In genomic region chr2:204005940-204006721, GRCh38 we compare ENCODE assay signal across 29 cellular contexts.
DNase-seq lines count a peak whose midpoint lies in the region; ATAC-seq, FAIRE-seq and TF ChIP-seq lines count a peak whose summit lies in the region.
"Had no signal": no experiment of that assay in that cellular context is flagged by ENCODE, and none has a peak within 500 bp of the region (broad histone marks: within the 10 kb centered on the region; RNA-seq: fewer than 3 reads in every experiment).

No MANE protein-coding gene starts in this region.

- no TSS peak for BruUV-seq in Calu3 (replicated peaks; lab: Mats Ljungman, UMichigan)

- H3K9me3 ChIP-seq in KOPT-K1 (ENCODE audit: insufficient read depth, low read length, poor library complexity, severe bottlenecking) (peaks cover 10% of the 10 kb centered on the region), GM23248 (ENCODE audit: low read depth) (no peaks in the 10 kb centered on the region)
- no peaks in the 10 kb centered on the region for H3K9me3 ChIP-seq in effector memory CD4-positive, alpha-beta T cell (ENCODE audit: control insufficient read depth, low read length)
- H3K9me3 ChIP-seq: BE2C, Caco-2, gastroesophageal sphincter, SJCRH30 had no signal

- CTCF ChIA-PET in activated CD8-positive, alpha-beta memory T cell treated with anti-CD3 and anti-CD28 coated beads, Interleukin-2, amount 10 ng/mL, durations not matched to agents 7 days and 5 days (lab: Charles Lee), result interaction anchor here (0.6 to 1.2 kb wide), 3 partner anchors 16 to 267 kb away, joined by 3 to 4 read pairs (median 3); no protein-coding TSS in a partner anchor
- CTCF ChIA-PET in activated CD4-positive, alpha-beta memory T cell treated with anti-CD3 and anti-CD28 coated beads, Interleukin-2, amount 10 ng/mL, durations not matched to agents 7 days and 5 days (lab: Charles Lee), result interaction anchor here (0.7 to 1.4 kb wide), 6 partner anchors 9 to 62 kb away, joined by 3 to 5 read pairs (median 4); no protein-coding TSS in a partner anchor
- CTCF ChIA-PET in Calu3 (lab: Charles Lee), result no interaction called here

- POLR2A ChIA-PET in activated CD4-positive, alpha-beta memory T cell treated with anti-CD3 and anti-CD28 coated beads, Interleukin-2, amount 10 ng/mL, durations not matched to agents 7 days and 5 days (lab: Charles Lee), result interaction anchor here (0.8 to 2.1 kb wide), 15 partner anchors 9 to 265 kb away, joined by 3 to 14 read pairs (median 5); no protein-coding TSS in a partner anchor

- no peak overlapping the region for H3K4me3 Mint-ChIP-seq in activated CD8-positive, alpha-beta memory T cell treated with anti-CD3 and anti-CD28 coated beads, Interleukin-2, amount 10 ng/mL, durations not matched to agents 7 days and 5 days
- no peak overlapping the region for H3K4me3 Mint-ChIP-seq in activated CD4-positive, alpha-beta memory T cell treated with anti-CD3 and anti-CD28 coated beads, Interleukin-2, amount 10 ng/mL, durations not matched to agents 7 days and 5 days
- H3K4me3 Mint-ChIP-seq in Calu3 (ENCODE audit: low read depth, unreplicated experiment), result no peak overlapping the region
- H3K4me3 Mint-ChIP-seq: IgD-negative memory B cell, nephron had no signal

- no peak overlapping the region for H3K4me3 ChIP-seq in effector memory CD4-positive, alpha-beta T cell (ENCODE audit: insufficient read depth, low read depth, low read length, poor library complexity, severe bottlenecking)
- no peak overlapping the region for H3K4me3 ChIP-seq in GM23248
- H3K4me3 ChIP-seq: dorsolateral prefrontal cortex, gastroesophageal sphincter, hepatocyte, lung, SJCRH30 had no signal

- no peak for TF ChIP-seq CTCF in Calu3 (IDR thresholded peaks at IDR 0.05; ENCODE audit: unreplicated experiment)

- no peak for TF ChIP-seq POLR2A in GM12891 (IDR thresholded peaks at IDR 0.05; ENCODE audit: low read depth, low read length)

- H2AFZ ChIP-seq in GM23248, result no peak overlapping the region
- H2AFZ ChIP-seq: hepatocyte had no signal

- DNase-seq in activated CD8-positive, alpha-beta memory T cell treated with anti-CD3 and anti-CD28 coated beads, Interleukin-2, amount 10 ng/mL, durations not matched to agents 7 days and 5 days, result no peak
- DNase-seq in activated CD8-positive, alpha-beta memory T cell treated with anti-CD3 and anti-CD28 coated beads, Interleukin-2, amount 50 U/mL, for 48 hours, result no peak
- no peak for DNase-seq in activated CD4-positive, alpha-beta memory T cell treated with anti-CD3 and anti-CD28 coated beads, Interleukin-2, amount 10 ng/mL, durations not matched to agents 7 days and 5 days
- DNase-seq in effector memory CD4-positive, alpha-beta T cell, result no peak
- DNase-seq in GM12891 (ENCODE audit: insufficient read length, low spot score) (no peak), GM23248 (no peak), Calu3 (no peak)
- DNase-seq: activated CD4-positive, alpha-beta T cell treated with anti-CD3 and anti-CD28 coated beads for 4 hours; BE2C; Caco-2; dorsolateral prefrontal cortex; HCEC 1CT; NCI-H1048; NCI-H1694 treated with DMSO at 0.1 percent for 48 hours; NCI-H2171; NCI-H510A; retina; SJCRH30; small intestine; stimulated activated CD4-positive, alpha-beta T cell treated with anti-CD3 and anti-CD28 coated beads, Interleukin-1b, Interleukin-23, amount 100 ng/mL, for 48 hours; substantia nigra had no signal

- peaks cover 51% of the 10 kb centered on the region for H3K4me1 Mint-ChIP-seq in activated CD8-positive, alpha-beta memory T cell treated with anti-CD3 and anti-CD28 coated beads, Interleukin-2, amount 10 ng/mL, durations not matched to agents 7 days and 5 days
- H3K4me1 Mint-ChIP-seq in activated CD4-positive, alpha-beta memory T cell treated with anti-CD3 and anti-CD28 coated beads, Interleukin-2, amount 10 ng/mL, durations not matched to agents 7 days and 5 days, result peaks cover 76% of the 10 kb centered on the region
- no peaks in the 10 kb centered on the region for H3K4me1 Mint-ChIP-seq in Calu3 (ENCODE audit: low read depth, unreplicated experiment)

- H4K20me1 ChIP-seq in GM23248 (ENCODE audit: insufficient read depth), result no peaks in the 10 kb centered on the region

- H3K9me2 ChIP-seq in GM23248 (ENCODE audit: insufficient read depth), result no peaks in the 10 kb centered on the region

- H3K27me3 Mint-ChIP-seq in activated CD8-positive, alpha-beta memory T cell treated with anti-CD3 and anti-CD28 coated beads, Interleukin-2, amount 10 ng/mL, durations not matched to agents 7 days and 5 days, result no peaks in the 10 kb centered on the region
- no peaks in the 10 kb centered on the region for H3K27me3 Mint-ChIP-seq in activated CD4-positive, alpha-beta memory T cell treated with anti-CD3 and anti-CD28 coated beads, Interleukin-2, amount 10 ng/mL, durations not matched to agents 7 days and 5 days
- peaks cover 55% of the 10 kb centered on the region for H3K27me3 Mint-ChIP-seq in Calu3 (ENCODE audit: unreplicated experiment)
- H3K27me3 Mint-ChIP-seq: IgD-negative memory B cell had no signal

- H3K27me3 ChIP-seq in effector memory CD4-positive, alpha-beta T cell (replicated peaks; ENCODE audit: control insufficient read depth, insufficient read depth, low read length, poor library complexity, severe bottlenecking), result no peaks in the 10 kb centered on the region
- H3K27me3 ChIP-seq in GM23248 (replicated peaks; ENCODE audit: insufficient read depth), result 0 out of 2 replicates have a peak, but pooled peaks cover 4% of the 10 kb centered on the region
- H3K27me3 ChIP-seq: BE2C, gastroesophageal sphincter, hepatocyte, SJCRH30 had no signal

- no peak overlapping the region for H3K4me2 ChIP-seq in GM23248 (ENCODE audit: unreplicated experiment)
- H3K4me2 ChIP-seq: hepatocyte had no signal

- ATAC-seq in activated CD8-positive, alpha-beta memory T cell treated with anti-CD3 and anti-CD28 coated beads, Interleukin-2, amount 10 ng/mL, durations not matched to agents 7 days and 5 days, result peak; percentile 71
- ATAC-seq: gastroesophageal sphincter had no signal

- H3K4me1 ChIP-seq in effector memory CD4-positive, alpha-beta T cell (ENCODE audit: control insufficient read depth, insufficient read depth, low read length, poor library complexity, severe bottlenecking), result peaks cover 12% of the 10 kb centered on the region
- H3K4me1 ChIP-seq in GM23248 (ENCODE audit: insufficient read depth), result no peaks in the 10 kb centered on the region
- H3K4me1 ChIP-seq: Caco-2, gastroesophageal sphincter, SJCRH30 had no signal

- H3K27ac Mint-ChIP-seq in activated CD8-positive, alpha-beta memory T cell treated with anti-CD3 and anti-CD28 coated beads, Interleukin-2, amount 10 ng/mL, durations not matched to agents 7 days and 5 days, result peak overlapping the region; percentile 75
- H3K27ac Mint-ChIP-seq in activated CD4-positive, alpha-beta memory T cell treated with anti-CD3 and anti-CD28 coated beads, Interleukin-2, amount 10 ng/mL, durations not matched to agents 7 days and 5 days, result peak overlapping the region; percentile 79
- H3K27ac Mint-ChIP-seq in Calu3 (ENCODE audit: unreplicated experiment), result no peak overlapping the region
- H3K27ac Mint-ChIP-seq: IgD-negative memory B cell, nephron had no signal

- peaks cover 5% of the 10 kb centered on the region for H3K9me3 Mint-ChIP-seq in activated CD8-positive, alpha-beta memory T cell treated with anti-CD3 and anti-CD28 coated beads, Interleukin-2, amount 10 ng/mL, durations not matched to agents 7 days and 5 days (ENCODE audit: low read depth)
- peaks cover 21% of the 10 kb centered on the region for H3K9me3 Mint-ChIP-seq in activated CD4-positive, alpha-beta memory T cell treated with anti-CD3 and anti-CD28 coated beads, Interleukin-2, amount 10 ng/mL, durations not matched to agents 7 days and 5 days
- H3K9me3 Mint-ChIP-seq in Calu3 (ENCODE audit: low read depth, unreplicated experiment), result no peaks in the 10 kb centered on the region
- H3K9me3 Mint-ChIP-seq: IgD-negative memory B cell had no signal

- no peak for FAIRE-seq in GM12891 (lab: Jason Lieb, UNC)
- FAIRE-seq: endothelial cell of umbilical vein, GM18507, small intestine had no signal

- intact Hi-C loops in Calu3 (cut with micrococcal nuclease; ENCODE audit: unreplicated experiment), result no loop called here

- H3K27ac ChIP-seq in KOPT-K1 (ENCODE audit: low read depth, low read length, poor library complexity, severe bottlenecking), result peak overlapping the region; percentile 62
- peak overlapping the region; percentile 46 for H3K27ac ChIP-seq in effector memory CD4-positive, alpha-beta T cell (ENCODE audit: insufficient read depth, low read length, poor library complexity, severe bottlenecking)
- no peak overlapping the region for H3K27ac ChIP-seq in GM23248
- H3K27ac ChIP-seq: dorsolateral prefrontal cortex, gastroesophageal sphincter, hepatocyte, SJCRH30 had no signal

- H3K9ac ChIP-seq in GM23248, result no peak overlapping the region

- H3F3A ChIP-seq in GM23248 (ENCODE audit: insufficient read depth), result no peaks in the 10 kb centered on the region

- no peaks in the 10 kb centered on the region for H3K79me2 ChIP-seq in GM23248 (ENCODE audit: insufficient read depth)
- H3K79me2 ChIP-seq: hepatocyte had no signal

- in situ Hi-C loops in GM23248 (cut with MboI), result no loop called here

- peaks cover 47% of the 10 kb centered on the region for H3K36me3 Mint-ChIP-seq in activated CD8-positive, alpha-beta memory T cell treated with anti-CD3 and anti-CD28 coated beads, Interleukin-2, amount 10 ng/mL, durations not matched to agents 7 days and 5 days
- H3K36me3 Mint-ChIP-seq in activated CD4-positive, alpha-beta memory T cell treated with anti-CD3 and anti-CD28 coated beads, Interleukin-2, amount 10 ng/mL, durations not matched to agents 7 days and 5 days (ENCODE audit: low read depth), result peaks cover 42% of the 10 kb centered on the region
- no peaks in the 10 kb centered on the region for H3K36me3 Mint-ChIP-seq in Calu3 (ENCODE audit: insufficient read depth, unreplicated experiment)
- H3K36me3 Mint-ChIP-seq: IgD-negative memory B cell had no signal

- H3K36me3 ChIP-seq in KOPT-K1 (ENCODE audit: insufficient read depth, low read length) (no peaks in the 10 kb centered on the region), GM23248 (ENCODE audit: low read depth) (no peaks in the 10 kb centered on the region)
- H3K36me3 ChIP-seq in effector memory CD4-positive, alpha-beta T cell (ENCODE audit: control insufficient read depth, insufficient read depth, low read length), result no peaks in the 10 kb centered on the region
- H3K36me3 ChIP-seq: BE2C, gastroesophageal sphincter, SJCRH30 had no signal

- WGBS in GM23248 (ENCODE audit: low coverage in 1 of 2, low lambda C conversion rate in 2 of 2, missing lambda C conversion rate in 2 of 2), 2 experiments, result 30 to 43% methylated on average over 3 of the region's 3 CpGs

TF ChIP-seq in GM12891, 5 proteins besides CTCF, POLR2A, EP300 and RAD21:
- no peak for TF ChIP-seq SPI1 (IDR thresholded peaks at IDR 0.05; ENCODE audit: low read depth, low read length)
- TF ChIP-seq TAF1 (IDR thresholded peaks at IDR 0.05; ENCODE audit: low read depth, low read length), result no peak
- no peak for TF ChIP-seq POLR2AphosphoS5 (IDR thresholded peaks at IDR 0.05; ENCODE audit: low read depth, low read length)
- no peak for TF ChIP-seq PAX5 (IDR thresholded peaks at IDR 0.05; ENCODE audit: insufficient read depth, low read length, severe bottlenecking)
- TF ChIP-seq POU2F2 (IDR thresholded peaks at IDR 0.05; ENCODE audit: low read depth, low read length), result no peak
